Comparison of ENCODE assay signal across 1 cellular context in the genomic region with DNA sequence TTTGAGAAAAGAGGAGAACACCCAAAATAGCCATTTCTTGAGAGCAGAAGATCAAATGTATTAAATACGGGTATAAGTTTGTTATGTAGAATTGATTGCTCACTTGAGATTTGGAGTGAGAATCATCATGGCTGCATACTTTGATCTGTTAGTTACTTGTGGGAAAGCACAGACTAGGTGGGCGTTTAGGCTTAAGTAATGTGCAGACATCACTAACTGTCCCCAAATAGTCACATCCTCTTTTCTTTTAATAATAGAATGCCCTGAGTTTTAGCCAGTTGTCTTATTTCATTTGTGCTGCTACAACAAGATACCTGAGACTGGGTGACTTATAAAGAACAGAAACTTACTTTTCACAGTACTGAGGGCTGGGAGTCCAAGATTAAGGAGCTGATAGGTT.
TF ChIP-seq lines count a peak whose summit lies in the region.

No MANE protein-coding gene starts in this region.

TF ChIP-seq in GM12878, 131 proteins besides CTCF, POLR2A, EP300 and RAD21 (continued from another document):
- TF ChIP-seq, protein P1, sequence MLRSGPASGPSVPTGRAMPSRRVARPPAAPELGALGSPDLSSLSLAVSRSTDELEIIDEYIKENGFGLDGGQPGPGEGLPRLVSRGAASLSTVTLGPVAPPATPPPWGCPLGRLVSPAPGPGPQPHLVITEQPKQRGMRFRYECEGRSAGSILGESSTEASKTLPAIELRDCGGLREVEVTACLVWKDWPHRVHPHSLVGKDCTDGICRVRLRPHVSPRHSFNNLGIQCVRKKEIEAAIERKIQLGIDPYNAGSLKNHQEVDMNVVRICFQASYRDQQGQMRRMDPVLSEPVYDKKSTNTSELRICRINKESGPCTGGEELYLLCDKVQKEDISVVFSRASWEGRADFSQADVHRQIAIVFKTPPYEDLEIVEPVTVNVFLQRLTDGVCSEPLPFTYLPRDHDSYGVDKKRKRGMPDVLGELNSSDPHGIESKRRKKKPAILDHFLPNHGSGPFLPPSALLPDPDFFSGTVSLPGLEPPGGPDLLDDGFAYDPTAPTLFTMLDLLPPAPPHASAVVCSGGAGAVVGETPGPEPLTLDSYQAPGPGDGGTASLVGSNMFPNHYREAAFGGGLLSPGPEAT (IDR thresholded peaks at IDR 0.05; ENCODE audit: low read depth) = peak; percentile 19; the same call in 1 of the 2 replicates
- peak in 1 of 2 experiments; percentile 22; a peak in 2 of 4 replicates for TF ChIP-seq IKZF2 (IDR thresholded peaks at IDR 0.05)
- TF ChIP-seq ZNF384 (IDR thresholded peaks at IDR 0.05; ENCODE audit: borderline replicate concordance, low read depth, low read length) = no peak
- no peak for TF ChIP-seq NFXL1 (IDR thresholded peaks at IDR 0.05; ENCODE audit: borderline replicate concordance)
- no peak for TF ChIP-seq ESRRA (IDR thresholded peaks at IDR 0.05; ENCODE audit: low read length)
- TF ChIP-seq IRF4 (IDR thresholded peaks at IDR 0.05; ENCODE audit: low read depth, low read length) = no peak
- no peak for TF ChIP-seq MXI1 (IDR thresholded peaks at IDR 0.05; ENCODE audit: low read depth, low read length)
- TF ChIP-seq ZBED1 (IDR thresholded peaks at IDR 0.05; ENCODE audit: borderline replicate concordance) = no peak
- TF ChIP-seq MYC (IDR thresholded peaks at IDR 0.05; ENCODE audit: insufficient read depth, insufficient read length, insufficient replicate concordance, low read length, severe bottlenecking) = no peak
- no peak for TF ChIP-seq ZNF274 (IDR thresholded peaks at IDR 0.05; ENCODE audit: insufficient read depth, insufficient read length)
- peak; percentile 61 for TF ChIP-seq RUNX3 (IDR thresholded peaks at IDR 0.05; ENCODE audit: low read length)
- TF ChIP-seq ZNF217 (IDR thresholded peaks at IDR 0.05) = no peak
- TF ChIP-seq, protein P2, sequence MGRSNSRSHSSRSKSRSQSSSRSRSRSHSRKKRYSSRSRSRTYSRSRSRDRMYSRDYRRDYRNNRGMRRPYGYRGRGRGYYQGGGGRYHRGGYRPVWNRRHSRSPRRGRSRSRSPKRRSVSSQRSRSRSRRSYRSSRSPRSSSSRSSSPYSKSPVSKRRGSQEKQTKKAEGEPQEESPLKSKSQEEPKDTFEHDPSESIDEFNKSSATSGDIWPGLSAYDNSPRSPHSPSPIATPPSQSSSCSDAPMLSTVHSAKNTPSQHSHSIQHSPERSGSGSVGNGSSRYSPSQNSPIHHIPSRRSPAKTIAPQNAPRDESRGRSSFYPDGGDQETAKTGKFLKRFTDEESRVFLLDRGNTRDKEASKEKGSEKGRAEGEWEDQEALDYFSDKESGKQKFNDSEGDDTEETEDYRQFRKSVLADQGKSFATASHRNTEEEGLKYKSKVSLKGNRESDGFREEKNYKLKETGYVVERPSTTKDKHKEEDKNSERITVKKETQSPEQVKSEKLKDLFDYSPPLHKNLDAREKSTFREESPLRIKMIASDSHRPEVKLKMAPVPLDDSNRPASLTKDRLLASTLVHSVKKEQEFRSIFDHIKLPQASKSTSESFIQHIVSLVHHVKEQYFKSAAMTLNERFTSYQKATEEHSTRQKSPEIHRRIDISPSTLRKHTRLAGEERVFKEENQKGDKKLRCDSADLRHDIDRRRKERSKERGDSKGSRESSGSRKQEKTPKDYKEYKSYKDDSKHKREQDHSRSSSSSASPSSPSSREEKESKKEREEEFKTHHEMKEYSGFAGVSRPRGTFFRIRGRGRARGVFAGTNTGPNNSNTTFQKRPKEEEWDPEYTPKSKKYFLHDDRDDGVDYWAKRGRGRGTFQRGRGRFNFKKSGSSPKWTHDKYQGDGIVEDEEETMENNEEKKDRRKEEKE (IDR thresholded peaks at IDR 0.05) = no peak
- no peak for TF ChIP-seq PAX5 (IDR thresholded peaks at IDR 0.05; ENCODE audit: borderline replicate concordance, low read depth, low read length)
- no peak for TF ChIP-seq GABPA (IDR thresholded peaks at IDR 0.05; ENCODE audit: low read depth)
- no peak for TF ChIP-seq BACH1 (IDR thresholded peaks at IDR 0.05; ENCODE audit: borderline replicate concordance)
- TF ChIP-seq, protein P3, sequence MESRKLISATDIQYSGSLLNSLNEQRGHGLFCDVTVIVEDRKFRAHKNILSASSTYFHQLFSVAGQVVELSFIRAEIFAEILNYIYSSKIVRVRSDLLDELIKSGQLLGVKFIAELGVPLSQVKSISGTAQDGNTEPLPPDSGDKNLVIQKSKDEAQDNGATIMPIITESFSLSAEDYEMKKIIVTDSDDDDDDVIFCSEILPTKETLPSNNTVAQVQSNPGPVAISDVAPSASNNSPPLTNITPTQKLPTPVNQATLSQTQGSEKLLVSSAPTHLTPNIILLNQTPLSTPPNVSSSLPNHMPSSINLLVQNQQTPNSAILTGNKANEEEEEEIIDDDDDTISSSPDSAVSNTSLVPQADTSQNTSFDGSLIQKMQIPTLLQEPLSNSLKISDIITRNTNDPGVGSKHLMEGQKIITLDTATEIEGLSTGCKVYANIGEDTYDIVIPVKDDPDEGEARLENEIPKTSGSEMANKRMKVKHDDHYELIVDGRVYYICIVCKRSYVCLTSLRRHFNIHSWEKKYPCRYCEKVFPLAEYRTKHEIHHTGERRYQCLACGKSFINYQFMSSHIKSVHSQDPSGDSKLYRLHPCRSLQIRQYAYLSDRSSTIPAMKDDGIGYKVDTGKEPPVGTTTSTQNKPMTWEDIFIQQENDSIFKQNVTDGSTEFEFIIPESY (IDR thresholded peaks at IDR 0.05) = no peak
- TF ChIP-seq MEF2A (IDR thresholded peaks at IDR 0.05; ENCODE audit: insufficient read depth, low read depth, low read length) = peak; percentile 74
- TF ChIP-seq SMARCA5 (IDR thresholded peaks at IDR 0.05) = no peak
- TF ChIP-seq, protein P4, sequence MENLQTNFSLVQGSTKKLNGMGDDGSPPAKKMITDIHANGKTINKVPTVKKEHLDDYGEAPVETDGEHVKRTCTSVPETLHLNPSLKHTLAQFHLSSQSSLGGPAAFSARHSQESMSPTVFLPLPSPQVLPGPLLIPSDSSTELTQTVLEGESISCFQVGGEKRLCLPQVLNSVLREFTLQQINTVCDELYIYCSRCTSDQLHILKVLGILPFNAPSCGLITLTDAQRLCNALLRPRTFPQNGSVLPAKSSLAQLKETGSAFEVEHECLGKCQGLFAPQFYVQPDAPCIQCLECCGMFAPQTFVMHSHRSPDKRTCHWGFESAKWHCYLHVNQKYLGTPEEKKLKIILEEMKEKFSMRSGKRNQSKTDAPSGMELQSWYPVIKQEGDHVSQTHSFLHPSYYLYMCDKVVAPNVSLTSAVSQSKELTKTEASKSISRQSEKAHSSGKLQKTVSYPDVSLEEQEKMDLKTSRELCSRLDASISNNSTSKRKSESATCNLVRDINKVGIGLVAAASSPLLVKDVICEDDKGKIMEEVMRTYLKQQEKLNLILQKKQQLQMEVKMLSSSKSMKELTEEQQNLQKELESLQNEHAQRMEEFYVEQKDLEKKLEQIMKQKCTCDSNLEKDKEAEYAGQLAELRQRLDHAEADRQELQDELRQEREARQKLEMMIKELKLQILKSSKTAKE (IDR thresholded peaks at IDR 0.05; ENCODE audit: low read depth, poor library complexity, severe bottlenecking) = no peak
- TF ChIP-seq, protein P5, sequence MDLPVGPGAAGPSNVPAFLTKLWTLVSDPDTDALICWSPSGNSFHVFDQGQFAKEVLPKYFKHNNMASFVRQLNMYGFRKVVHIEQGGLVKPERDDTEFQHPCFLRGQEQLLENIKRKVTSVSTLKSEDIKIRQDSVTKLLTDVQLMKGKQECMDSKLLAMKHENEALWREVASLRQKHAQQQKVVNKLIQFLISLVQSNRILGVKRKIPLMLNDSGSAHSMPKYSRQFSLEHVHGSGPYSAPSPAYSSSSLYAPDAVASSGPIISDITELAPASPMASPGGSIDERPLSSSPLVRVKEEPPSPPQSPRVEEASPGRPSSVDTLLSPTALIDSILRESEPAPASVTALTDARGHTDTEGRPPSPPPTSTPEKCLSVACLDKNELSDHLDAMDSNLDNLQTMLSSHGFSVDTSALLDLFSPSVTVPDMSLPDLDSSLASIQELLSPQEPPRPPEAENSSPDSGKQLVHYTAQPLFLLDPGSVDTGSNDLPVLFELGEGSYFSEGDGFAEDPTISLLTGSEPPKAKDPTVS (IDR thresholded peaks at IDR 0.05; ENCODE audit: low read depth, low read length) = no peak
- TF ChIP-seq, protein P6, sequence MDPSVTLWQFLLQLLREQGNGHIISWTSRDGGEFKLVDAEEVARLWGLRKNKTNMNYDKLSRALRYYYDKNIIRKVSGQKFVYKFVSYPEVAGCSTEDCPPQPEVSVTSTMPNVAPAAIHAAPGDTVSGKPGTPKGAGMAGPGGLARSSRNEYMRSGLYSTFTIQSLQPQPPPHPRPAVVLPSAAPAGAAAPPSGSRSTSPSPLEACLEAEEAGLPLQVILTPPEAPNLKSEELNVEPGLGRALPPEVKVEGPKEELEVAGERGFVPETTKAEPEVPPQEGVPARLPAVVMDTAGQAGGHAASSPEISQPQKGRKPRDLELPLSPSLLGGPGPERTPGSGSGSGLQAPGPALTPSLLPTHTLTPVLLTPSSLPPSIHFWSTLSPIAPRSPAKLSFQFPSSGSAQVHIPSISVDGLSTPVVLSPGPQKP (IDR thresholded peaks at IDR 0.05; ENCODE audit: low read depth, low read length) = no peak
- TF ChIP-seq DPF2 (IDR thresholded peaks at IDR 0.05) = 0 out of 2 replicates have a peak, but pooled peaks have one; percentile 19
